ENCODE assay signal across 9 cellular contexts in genomic region chr17:50218771-50219315, GRCh38. TPM values are rescaled to one million over a fixed set of nuclear protein-coding genes. Genes with fewer than 3 reads are reported as not detected.
DNase-seq lines count a peak whose midpoint lies in the region; ATAC-seq and TF ChIP-seq lines count a peak whose summit lies in the region.
"Had no signal": no experiment of that assay in that cellular context is flagged by ENCODE, and none has a peak within 500 bp of the region (broad histone marks: within the 10 kb centered on the region; RNA-seq: fewer than 3 reads in every experiment).

No MANE protein-coding gene starts in this region.

- no peak for TF ChIP-seq EP300 in transverse colon (IDR thresholded peaks at IDR 0.05; ENCODE audit: low read depth)

- peaks cover 23% of the 10 kb centered on the region for H3K27me3 Mint-ChIP-seq in activated T-helper 2 cell treated with anti-CD3 and anti-CD28 coated beads, Interferon-gamma antibody, Interleukin-2, Interleukin-4, amounts not matched to agents 10 μg/mL and 5 μg/mL and 100 μg/mL, durations not matched to agents 14 hours and 24 hours and 36 hours (ENCODE audit: low read depth)
- H3K27me3 Mint-ChIP-seq in naive thymus-derived CD8-positive, alpha-beta T cell = peaks cover 0 to 3% (median 2%) of the 10 kb centered on the region in 5 donors

- intact Hi-C loops in transverse colon (cut with DNase I; ENCODE audit: low total_unique reads) = no loop called here
- intact Hi-C loops in activated T-helper 2 cell treated with anti-CD3 and anti-CD28 coated beads, Interferon-gamma antibody, Interleukin-2, Interleukin-4, amounts not matched to agents 10 μg/mL and 5 μg/mL and 100 μg/mL, durations not matched to agents 14 hours and 24 hours and 36 hours (cut with micrococcal nuclease) = no loop called here

- TF ChIP-seq CTCF in astrocyte of the cerebellum (IDR thresholded peaks at IDR 0.05; ENCODE audit: low read depth, low read length, missing control alignments) (no peak), liver (IDR thresholded peaks at IDR 0.05; ENCODE audit: low read depth, low read length, missing input control) (no peak), transverse colon (IDR thresholded peaks at IDR 0.05) (no peak)

- H3K4me1 Mint-ChIP-seq in activated T-helper 2 cell treated with anti-CD3 and anti-CD28 coated beads, Interferon-gamma antibody, Interleukin-2, Interleukin-4, amounts not matched to agents 10 μg/mL and 5 μg/mL and 100 μg/mL, durations not matched to agents 14 hours and 24 hours and 36 hours (ENCODE audit: low read depth) = peaks cover 15% of the 10 kb centered on the region
- peaks cover 1 to 7% (median 4%) of the 10 kb centered on the region in 4 donors for H3K4me1 Mint-ChIP-seq in naive thymus-derived CD8-positive, alpha-beta T cell

- TF ChIP-seq POLR2A in transverse colon (IDR thresholded peaks at IDR 0.05) = no peak

- WGBS in liver = 30% methylated on average over 1 of the region's 1 CpG
- WGBS in transverse colon (ENCODE audit: low coverage in 1 of 2), 2 donors = 75 to 80% methylated on average over 1 of the region's 1 CpG

- in situ Hi-C loops in astrocyte of the cerebellum (cut with HindIII; ENCODE audit: low sequenced_read_pairs) = no loop called here
- in situ Hi-C loops in transverse colon (cut with MboI; ENCODE audit: low pct_ligation_motif_present in 1 of 4, low pct_unique_long_range_greater_than_20kb in 1 of 4, low sequenced_read_pairs in 3 of 4) = no loop called here

- H3K4me3 Mint-ChIP-seq in activated T-helper 2 cell treated with anti-CD3 and anti-CD28 coated beads, Interferon-gamma antibody, Interleukin-2, Interleukin-4, amounts not matched to agents 10 μg/mL and 5 μg/mL and 100 μg/mL, durations not matched to agents 14 hours and 24 hours and 36 hours (ENCODE audit: low read depth) = no peak overlapping the region
- no peak overlapping the region for H3K4me3 Mint-ChIP-seq in naive thymus-derived CD8-positive, alpha-beta T cell
- H3K4me3 Mint-ChIP-seq: neural crest cell; T-helper 1 cell treated with Interleukin-12 subunit alpha and Interleukin-12 subunit beta and Interleukin-4 antibody, amounts not matched to agents 30 μg/mL and 1 μg/mL, for 36 hours had no signal

- H3K4me3 ChIP-seq in HUES48 (ENCODE audit: low read depth, low read length) = no peak overlapping the region
- no peak overlapping the region for H3K4me3 ChIP-seq in astrocyte of the cerebellum (ENCODE audit: low read depth, low read length)
- H3K4me3 ChIP-seq in liver (ENCODE audit: low read depth in 1 of 3, low read length in 3 of 3) = no peak overlapping the region
- H3K4me3 ChIP-seq in transverse colon = no peak overlapping the region

- no peak for TF ChIP-seq RAD21 in liver (IDR thresholded peaks at IDR 0.05)

- H3K27ac Mint-ChIP-seq in activated T-helper 2 cell treated with anti-CD3 and anti-CD28 coated beads, Interferon-gamma antibody, Interleukin-2, Interleukin-4, amounts not matched to agents 10 μg/mL and 5 μg/mL and 100 μg/mL, durations not matched to agents 14 hours and 24 hours and 36 hours = no peak overlapping the region
- peak overlapping the region in 1 of 10 donors; percentile 60 for H3K27ac Mint-ChIP-seq in naive thymus-derived CD8-positive, alpha-beta T cell
- H3K27ac Mint-ChIP-seq: T-helper 1 cell treated with Interleukin-12 subunit alpha and Interleukin-12 subunit beta and Interleukin-4 antibody, amounts not matched to agents 30 μg/mL and 1 μg/mL, for 36 hours had no signal

- H3K9me3 ChIP-seq in HUES48 (ENCODE audit: control insufficient read depth, insufficient read depth, low read length) = 0 out of 2 replicates have a peak, but pooled peaks cover 3% of the 10 kb centered on the region
- H3K9me3 ChIP-seq in liver (ENCODE audit: control insufficient read depth in 4 of 4, low read length in 3 of 4) = no peaks in the 10 kb centered on the region
- H3K9me3 ChIP-seq in transverse colon = no peaks in the 10 kb centered on the region

- no peaks in the 10 kb centered on the region for H3K36me3 Mint-ChIP-seq in activated T-helper 2 cell treated with anti-CD3 and anti-CD28 coated beads, Interferon-gamma antibody, Interleukin-2, Interleukin-4, amounts not matched to agents 10 μg/mL and 5 μg/mL and 100 μg/mL, durations not matched to agents 14 hours and 24 hours and 36 hours (ENCODE audit: low read depth)
- H3K36me3 Mint-ChIP-seq in naive thymus-derived CD8-positive, alpha-beta T cell = no peaks in the 10 kb centered on the region

- H3K4me1 ChIP-seq in HUES48 (ENCODE audit: control insufficient read depth, insufficient read depth, low read length) = peaks cover 8% of the 10 kb centered on the region; the same call in 1 of the 2 replicates
- H3K4me1 ChIP-seq in liver (ENCODE audit: control insufficient read depth in 4 of 4, insufficient read depth in 4 of 4, low read length in 3 of 4) = peaks cover 16 to 31% (median 29%) of the 10 kb centered on the region in 4 donors
- peaks cover 0 to 31% (median 9%) of the 10 kb centered on the region in 4 donors for H3K4me1 ChIP-seq in transverse colon

- H3K27ac ChIP-seq in HUES48 (ENCODE audit: low read depth, low read length) (peak overlapping the region; percentile 76), liver (ENCODE audit: low read depth in 1 of 2, low read length in 2 of 2) (peak overlapping the region; percentile 63 to 76), transverse colon (peak overlapping the region; percentile 48 to 59 (median 51))

- POLR2A ChIA-PET in naive thymus-derived CD8-positive, alpha-beta T cell (lab: Charles Lee) = no interaction called here

- H3K9ac ChIP-seq in HUES48 (ENCODE audit: low read depth, low read length) = no peak overlapping the region
- H3K9ac ChIP-seq in liver (ENCODE audit: low read depth in 1 of 2, low read length in 2 of 2) = no peak overlapping the region

- no peaks in the 10 kb centered on the region for H3K27me3 ChIP-seq in HUES48 (ENCODE audit: control insufficient read depth, insufficient read depth, low read length)
- H3K27me3 ChIP-seq in liver (ENCODE audit: control insufficient read depth in 4 of 4, insufficient read depth in 4 of 4, low read length in 3 of 4) = no peaks in the 10 kb centered on the region
- no peaks in the 10 kb centered on the region for H3K27me3 ChIP-seq in transverse colon

- no peak for ATAC-seq in naive thymus-derived CD8-positive, alpha-beta T cell

- H3K36me3 ChIP-seq in HUES48 (ENCODE audit: control insufficient read depth, insufficient read depth, low read length) = no peaks in the 10 kb centered on the region
- H3K36me3 ChIP-seq in liver (ENCODE audit: control insufficient read depth in 4 of 4, insufficient read depth in 3 of 4, low read depth in 1 of 4, low read length in 3 of 4) = no peaks in the 10 kb centered on the region
- no peaks in the 10 kb centered on the region for H3K36me3 ChIP-seq in transverse colon

- DNase-seq in astrocyte of the cerebellum (ENCODE audit: low read depth) (peak; percentile 96), transverse colon (no peak), NCI-H2107 treated with DMSO at 0.1 percent for 48 hours (lab: John Stamatoyannopoulos, UW; ENCODE audit: unreplicated experiment) (no peak)
- DNase-seq in activated T-helper 2 cell treated with anti-CD3 and anti-CD28 coated beads, Interferon-gamma antibody, Interleukin-2, Interleukin-4, amounts not matched to agents 10 μg/mL and 5 μg/mL and 100 μg/mL, durations not matched to agents 14 hours and 24 hours and 36 hours (ENCODE audit: low spot score) = no peak
- no peak for DNase-seq in naive thymus-derived CD8-positive, alpha-beta T cell

- no peaks in the 10 kb centered on the region for H3K9me3 Mint-ChIP-seq in activated T-helper 2 cell treated with anti-CD3 and anti-CD28 coated beads, Interferon-gamma antibody, Interleukin-2, Interleukin-4, amounts not matched to agents 10 μg/mL and 5 μg/mL and 100 μg/mL, durations not matched to agents 14 hours and 24 hours and 36 hours
- H3K9me3 Mint-ChIP-seq in naive thymus-derived CD8-positive, alpha-beta T cell = no peaks in the 10 kb centered on the region
- H3K9me3 Mint-ChIP-seq: neural crest cell; T-helper 1 cell treated with Interleukin-12 subunit alpha and Interleukin-12 subunit beta and Interleukin-4 antibody, amounts not matched to agents 30 μg/mL and 1 μg/mL, for 36 hours had no signal

TF ChIP-seq in liver, 16 proteins besides CTCF, POLR2A, EP300 and RAD21 (continues in another document):
- TF ChIP-seq JUND (IDR thresholded peaks at IDR 0.05) = peak; percentile 88 to 92
- TF ChIP-seq NR2F2 (IDR thresholded peaks at IDR 0.05) = no peak

RNA-seq across cellular contexts. Expression of gene COL1A1, which starts 17.4 kb away (rescaled TPM):
- total RNA-seq in liver (10 to 100 TPM; 15.3 to 72.5 TPM), transverse colon (100 to 1,000 TPM in 2 of 4 donors, 10 to 100 TPM in 2; 13.0 to 210 (median 79.8) TPM)
- polyA plus RNA-seq in liver = 10 to 100 TPM in 1 of 2 donors, 1 to 10 TPM in 1; 8.3 to 56.3 TPM
- total RNA-seq in activated T-helper 2 cell treated with anti-CD3 and anti-CD28 coated beads, Interferon-gamma antibody, Interleukin-2, Interleukin-4, amounts not matched to agents 10 μg/mL and 5 μg/mL and 100 μg/mL, durations not matched to agents 14 hours and 24 hours and 36 hours = 13.9 and 15.5 TPM in 2 replicates
- under 1 TPM; 0.44 to 0.83 TPM for total RNA-seq in naive thymus-derived CD8-positive, alpha-beta T cell
- not detected for polyA plus RNA-seq in naive thymus-derived CD8-positive, alpha-beta T cell

RNA-seq across cellular contexts. Expression of gene SGCA, which starts 53.0 kb away (rescaled TPM):
- total RNA-seq in liver (1 to 10 TPM in 1 of 2 donors, not detected in 1; 1.3 TPM), transverse colon (10 to 100 TPM in 1 of 4 donors, 1 to 10 TPM in 3; 3.7 to 65.3 (median 7.6) TPM)
- polyA plus RNA-seq in liver = 1 to 10 TPM in 1 of 2 donors, under 1 TPM in 1; 0.31 to 1.2 TPM
- total RNA-seq in activated T-helper 2 cell treated with anti-CD3 and anti-CD28 coated beads, Interferon-gamma antibody, Interleukin-2, Interleukin-4, amounts not matched to agents 10 μg/mL and 5 μg/mL and 100 μg/mL, durations not matched to agents 14 hours and 24 hours and 36 hours = 0.41 and 0.48 TPM in 2 replicates
- total RNA-seq in naive thymus-derived CD8-positive, alpha-beta T cell = not detected
- polyA plus RNA-seq in naive thymus-derived CD8-positive, alpha-beta T cell = under 1 TPM in 1 of 3 donors, not detected in 2; 0.71 TPM
- total RNA-seq: neural crest cell had no signal

RNA-seq across cellular contexts. Expression of gene TMEM92, which starts 55.4 kb away (rescaled TPM):
- total RNA-seq in liver (1 to 10 TPM in 1 of 2 donors, under 1 TPM in 1; 0.05 to 2.8 TPM), transverse colon (1 to 10 TPM in 2 of 4 donors, not detected in 2; 1.9 to 3.7 TPM)
- 10 to 100 TPM in 1 of 2 donors, 1 to 10 TPM in 1; 5.3 to 17.9 TPM for polyA plus RNA-seq in liver
- total RNA-seq in activated T-helper 2 cell treated with anti-CD3 and anti-CD28 coated beads, Interferon-gamma antibody, Interleukin-2, Interleukin-4, amounts not matched to agents 10 μg/mL and 5 μg/mL and 100 μg/mL, durations not matched to agents 14 hours and 24 hours and 36 hours = 1.5 and 1.6 TPM in 2 replicates
- total RNA-seq in naive thymus-derived CD8-positive, alpha-beta T cell = not detected
- not detected for polyA plus RNA-seq in naive thymus-derived CD8-positive, alpha-beta T cell
